In the genomic region with DNA sequence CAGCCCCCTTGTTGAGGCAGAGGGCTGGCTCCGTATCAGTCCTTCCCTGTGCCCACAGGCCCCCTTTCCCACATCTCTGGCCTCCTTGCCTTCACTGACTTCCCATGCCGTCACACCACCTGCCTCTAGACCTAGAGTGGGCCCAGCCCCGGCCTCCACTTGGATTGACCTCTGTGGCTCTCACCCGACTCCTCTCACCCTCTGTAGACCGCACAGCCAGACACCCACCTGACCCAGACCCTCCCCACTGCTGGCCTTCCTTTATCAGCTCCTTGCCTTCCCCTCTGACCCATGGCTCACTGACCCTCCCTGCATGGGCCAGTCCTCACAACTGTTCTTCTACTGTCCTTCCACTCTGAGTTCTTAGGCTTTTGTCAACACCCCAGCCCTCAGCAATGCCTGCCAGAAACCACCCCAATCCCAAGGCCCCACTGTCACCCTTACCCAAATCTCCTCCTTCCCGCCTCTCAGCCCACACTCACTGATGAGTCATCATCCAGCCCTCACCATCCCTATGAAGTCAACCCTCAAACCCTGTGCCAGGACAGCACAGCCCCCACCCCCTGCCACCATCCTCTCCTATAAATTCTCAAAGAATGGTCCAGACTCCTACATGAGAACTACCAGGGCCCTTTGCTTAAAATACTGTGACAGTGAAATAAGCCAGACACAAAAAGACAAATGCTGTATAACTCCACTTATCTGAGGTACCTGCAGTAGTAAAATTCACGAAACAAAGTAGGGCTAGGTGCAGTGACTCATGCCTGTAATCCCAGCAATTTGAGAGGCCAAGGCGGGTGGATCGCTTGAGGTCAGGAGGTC, we compare ENCODE assay signal across 13 cellular contexts. TPM values are rescaled to one million over a fixed set of nuclear protein-coding genes. Genes with fewer than 3 reads are reported as not detected.
DNase-seq lines count a peak whose midpoint lies in the region; ATAC-seq and TF ChIP-seq lines count a peak whose summit lies in the region.
"Had no signal": no experiment of that assay in that cellular context is flagged by ENCODE, and none has a peak within 500 bp of the region (broad histone marks: within the 10 kb centered on the region; RNA-seq: fewer than 3 reads in every experiment).

No MANE protein-coding gene starts in this region.

- H3K9me3 ChIP-seq in adrenal gland (replicated peaks in 1 of 3) (no peaks in the 10 kb centered on the region), left lung (no peaks in the 10 kb centered on the region)
- H3K9me3 ChIP-seq: BLaER1 treated with 17β-estradiol and CSF1 and Interleukin-3, amounts not matched to agents 10 nM and 100 nM had no signal

- H3K4me1 ChIP-seq in adrenal gland (replicated peaks in 1 of 2): peaks cover 0 to 5% of the 10 kb centered on the region in 2 donors
- H3K4me1 ChIP-seq in left lung: no peaks in the 10 kb centered on the region

- intact Hi-C loops in adrenal gland (cut with DNase I) (no loop called here), left lung (cut with DNase I) (no loop called here)

- H3K4me3 ChIP-seq in adrenal gland (no peak overlapping the region), left lung (no peak overlapping the region)
- H3K4me3 ChIP-seq: BLaER1 treated with 17β-estradiol and CSF1 and Interleukin-3, amounts not matched to agents 10 nM and 100 nM had no signal

- ATAC-seq in left lung (peak; percentile 63), GM18873 (IDR thresholded peaks at IDR 0.05; ENCODE audit: low FRiP score, unreplicated experiment) (no peak), GM19455 (IDR thresholded peaks at IDR 0.05; ENCODE audit: unreplicated experiment) (no peak), GM19452 (IDR thresholded peaks at IDR 0.05; ENCODE audit: unreplicated experiment) (no peak)

- peak; percentile 9 for DNase-seq in stimulated activated CD4-positive, alpha-beta T cell treated with anti-CD3 and anti-CD28 coated beads, Interleukin-15, amount 100 ng/mL, for 24 hours
- DNase-seq in stimulated activated CD4-positive, alpha-beta T cell treated with anti-CD3 and anti-CD28 coated beads, Interleukin-4, amount 100 ng/mL, for 24 hours: no peak
- peak in 5 of 7 donors; percentile 22 to 60 (median 29) for DNase-seq in adrenal gland
- peak in 1 of 2 donors; percentile 30 for DNase-seq in left lung
- DNase-seq in activated CD4-positive, CD25-positive, alpha-beta regulatory T cell (lab: John Stamatoyannopoulos, UW): no peak
- DNase-seq: activated CD4-positive, alpha-beta T cell treated with anti-CD3 and anti-CD28 coated beads, Interleukin-2, amount 10 ng/mL, durations not matched to agents 7 days and 5 days; brain microvascular endothelial cell; NCI-H748 treated with DMSO at 0.1 percent for 48 hours had no signal

- WGBS in adrenal gland, 4 donors: 66 to 75% (median 71%) methylated on average over 9 of the region's 9 CpGs

- H3K27me3 ChIP-seq in adrenal gland: no peaks in the 10 kb centered on the region
- H3K27me3 ChIP-seq in left lung: no peaks in the 10 kb centered on the region
- H3K27me3 ChIP-seq: BLaER1 treated with 17β-estradiol and CSF1 and Interleukin-3, amounts not matched to agents 10 nM and 100 nM; brain microvascular endothelial cell had no signal

- H3K36me3 ChIP-seq in adrenal gland (replicated peaks in 1 of 2) (no peaks in the 10 kb centered on the region), left lung (no peaks in the 10 kb centered on the region)
- H3K36me3 ChIP-seq: BLaER1 treated with 17β-estradiol and CSF1 and Interleukin-3, amounts not matched to agents 10 nM and 100 nM; brain microvascular endothelial cell had no signal

- H3K27ac ChIP-seq in adrenal gland: peak overlapping the region in 1 of 5 donors; percentile 10
- no peak overlapping the region for H3K27ac ChIP-seq in left lung
- H3K27ac ChIP-seq: brain microvascular endothelial cell had no signal

- no peak for TF ChIP-seq POLR2A in adrenal gland (IDR thresholded peaks at IDR 0.05)

- no peak for TF ChIP-seq CTCF in adrenal gland (IDR thresholded peaks at IDR 0.05)
- TF ChIP-seq CTCF in left lung (IDR thresholded peaks at IDR 0.05): no peak

RNA-seq across cellular contexts. Expression of a gene that starts 53.4 kb away (rescaled TPM):
- total RNA-seq in adrenal gland (1 to 10 TPM in 2 of 8 donors, not detected in 6; 1.7 to 3.1 TPM), left lung (100 to 1,000 TPM in 1 of 2 donors, 1 to 10 TPM in 1; 3.5 to 397 TPM)
- 1 to 10 TPM in 1 of 3 donors, not detected in 2; 1.5 TPM for polyA plus RNA-seq in adrenal gland
- total RNA-seq: activated CD4-positive, alpha-beta T cell treated with anti-CD3 and anti-CD28 coated beads, Interleukin-2, amount 10 ng/mL, durations not matched to agents 7 days and 5 days had no signal
- polyA plus RNA-seq: keratinocyte had no signal

Comparison
In these comparisons a context has a peak if more than half of its experiments do, and no peak if none do; other contexts are left out.
1. DNase-seq: peak in stimulated activated CD4-positive, alpha-beta T cell treated with anti-CD3 and anti-CD28 coated beads, Interleukin-15, amount 100 ng/mL, for 24 hours (single experiment) and adrenal gland (5 of 7); none in stimulated activated CD4-positive, alpha-beta T cell treated with anti-CD3 and anti-CD28 coated beads, Interleukin-4, amount 100 ng/mL, for 24 hours (single experiment) and activated CD4-positive, CD25-positive, alpha-beta regulatory T cell (0 of 4).